ENCODE assay signal across 24 cellular contexts in the genomic region with DNA sequence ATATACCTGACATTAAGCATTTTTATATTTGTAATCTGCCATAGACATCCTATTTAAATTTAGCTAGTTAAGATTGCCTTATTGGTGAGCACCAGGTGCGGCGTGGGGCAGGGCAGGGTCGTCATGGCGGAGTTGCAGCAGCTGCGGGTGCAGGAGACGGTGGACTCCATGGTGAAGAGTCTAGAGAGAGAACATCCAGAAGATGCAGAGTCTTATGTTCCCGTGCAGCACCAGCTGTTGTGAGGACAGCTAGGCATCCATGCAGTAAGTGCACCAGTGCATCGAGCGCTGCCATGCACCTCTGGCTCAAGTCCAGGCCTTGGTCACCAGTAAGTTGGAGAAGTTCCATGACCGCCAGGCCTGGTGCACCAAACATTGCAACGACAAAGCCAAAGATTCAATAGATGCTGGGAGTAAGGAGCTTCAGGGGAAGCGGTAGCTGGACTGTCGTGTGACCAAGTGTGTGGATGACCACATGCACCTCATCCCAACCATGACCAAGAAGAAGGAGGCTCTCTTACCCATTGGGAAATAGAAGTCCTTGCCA.
DNase-seq lines count a peak whose midpoint lies in the region; ATAC-seq, FAIRE-seq and TF ChIP-seq lines count a peak whose summit lies in the region.
"Had no signal": no experiment of that assay in that cellular context is flagged by ENCODE, and none has a peak within 500 bp of the region (broad histone marks: within the 10 kb centered on the region; RNA-seq: fewer than 3 reads in every experiment).

No MANE protein-coding gene starts in this region.

- TF ChIP-seq CTCF in kidney (IDR thresholded peaks at IDR 0.05; ENCODE audit: borderline replicate concordance, extremely low read depth, insufficient read depth) (no peak), osteoblast (IDR thresholded peaks at IDR 0.05; ENCODE audit: extremely low read depth, low read depth, low read length) (no peak)

- no peak for ATAC-seq in right cardiac atrium
- ATAC-seq in Right ventricle myocardium superior (ENCODE audit: poor library complexity), result no peak
- no peak for ATAC-seq in HG02973 (IDR thresholded peaks at IDR 0.05; ENCODE audit: unreplicated experiment)
- ATAC-seq: A549, GM23338 had no signal

- H3K9me3 ChIP-seq in right cardiac atrium (ENCODE audit: control insufficient read depth, low read length) (no peaks in the 10 kb centered on the region), kidney (ENCODE audit: control insufficient read depth in 1 of 2, low read length in 2 of 2) (no peaks in the 10 kb centered on the region), osteoblast (ENCODE audit: low read depth, low read length) (no peaks in the 10 kb centered on the region)
- H3K9me3 ChIP-seq: A549; BE2C; BLaER1 treated with 17β-estradiol and CSF1 and Interleukin-3, amounts not matched to agents 10 nM and 100 nM; HAP-1 had no signal

- no peak overlapping the region for H2AFZ ChIP-seq in osteoblast (ENCODE audit: low read length)
- H2AFZ ChIP-seq: GM23338 had no signal

- no peaks in the 10 kb centered on the region for H3K27me3 ChIP-seq in right cardiac atrium (ENCODE audit: control insufficient read depth, insufficient read depth)
- no peaks in the 10 kb centered on the region for H3K27me3 ChIP-seq in osteoblast (ENCODE audit: insufficient read depth, low read length)
- H3K27me3 ChIP-seq: BE2C; BLaER1 treated with 17β-estradiol and CSF1 and Interleukin-3, amounts not matched to agents 10 nM and 100 nM had no signal

- DNase-seq in right cardiac atrium (peak in 2 of 3 donors; percentile 18 to 20), Right ventricle myocardium superior (no peak), kidney (peak; percentile 60), osteoblast (ENCODE audit: insufficient read length, low spot score, missing footprints) (peak; percentile 13), DMS 273 (lab: John Stamatoyannopoulos, UW; ENCODE audit: unreplicated experiment) (no peak)
- no peak for DNase-seq in activated naive CD4-positive, alpha-beta T cell (lab: John Stamatoyannopoulos, UW)
- DNase-seq: 8988T; ACHN; AML-193; BE2C; Calu3; CD4-positive, alpha-beta memory T cell; COR-L47; DMS153; DND-41; HFFc6 had no signal

- H3K9ac ChIP-seq in kidney (ENCODE audit: low read length in 2 of 2), result no peak overlapping the region
- H3K9ac ChIP-seq: BLaER1 treated with 17β-estradiol and CSF1 and Interleukin-3, amounts not matched to agents 10 nM and 100 nM had no signal

- FAIRE-seq in kidney (lab: Jason Lieb, UNC), result no peak
- FAIRE-seq: A549, G401.6, GM12892, H54 had no signal

- H3K36me3 ChIP-seq in kidney (ENCODE audit: control insufficient read depth in 1 of 2, insufficient read depth in 2 of 2, low read length in 2 of 2) (no peaks in the 10 kb centered on the region), osteoblast (ENCODE audit: insufficient read depth, low read length) (no peaks in the 10 kb centered on the region)
- H3K36me3 ChIP-seq: BE2C; BLaER1 treated with 17β-estradiol and CSF1 and Interleukin-3, amounts not matched to agents 10 nM and 100 nM; HAP-1 had no signal

- no peaks in the 10 kb centered on the region for H3K4me1 ChIP-seq in right cardiac atrium (ENCODE audit: control insufficient read depth, insufficient read depth, low read length)
- H3K4me1 ChIP-seq in kidney (ENCODE audit: control insufficient read depth in 1 of 2, insufficient read depth in 1 of 2, low read depth in 1 of 2, low read length in 2 of 2), result no peaks in the 10 kb centered on the region
- H3K4me1 ChIP-seq in osteoblast (ENCODE audit: insufficient read depth, low read length), result no peaks in the 10 kb centered on the region
- H3K4me1 ChIP-seq: A549; BE2C; BLaER1 treated with 17β-estradiol and CSF1 and Interleukin-3, amounts not matched to agents 10 nM and 100 nM; HAP-1 had no signal

- H3K79me2 ChIP-seq in osteoblast (ENCODE audit: insufficient read depth, low read length), result no peaks in the 10 kb centered on the region

- 96% methylated on average over 13 of the region's 13 CpGs for WGBS in right cardiac atrium

- no peaks in the 10 kb centered on the region for H4K20me1 ChIP-seq in osteoblast (ENCODE audit: insufficient read depth, low read length)
- H4K20me1 ChIP-seq: BLaER1 treated with 17β-estradiol and CSF1 and Interleukin-3, amounts not matched to agents 10 nM and 100 nM had no signal

- intact Hi-C loops in right cardiac atrium (cut with DNase I) (no loop called here), Right ventricle myocardium superior (cut with DNase I) (no loop called here), kidney (cut with DNase I) (no loop called here)

- H3K27ac ChIP-seq in right cardiac atrium (ENCODE audit: low read length) (no peak overlapping the region), kidney (ENCODE audit: low read depth in 2 of 2, low read length in 2 of 2) (no peak overlapping the region), osteoblast (ENCODE audit: low read depth, low read length) (no peak overlapping the region)
- H3K27ac ChIP-seq: A549; BLaER1 treated with 17β-estradiol and CSF1 and Interleukin-3, amounts not matched to agents 10 nM and 100 nM had no signal

- H3K4me3 ChIP-seq in right cardiac atrium (ENCODE audit: low read length) (no peak overlapping the region), kidney (ENCODE audit: low read length in 2 of 2) (no peak overlapping the region), osteoblast (ENCODE audit: insufficient read depth, low read length) (no peak overlapping the region)
- H3K4me3 ChIP-seq: A549; BLaER1 treated with 17β-estradiol and CSF1 and Interleukin-3, amounts not matched to agents 10 nM and 100 nM; GM23338; HAP-1 had no signal

- H3K4me2 ChIP-seq in osteoblast (ENCODE audit: insufficient read depth, low read length), result no peak overlapping the region
- H3K4me2 ChIP-seq: A549; BLaER1 treated with 17β-estradiol and CSF1 and Interleukin-3, amounts not matched to agents 10 nM and 100 nM; GM23338 had no signal

Comparison
In these comparisons a context has a peak if more than half of its experiments do, and no peak if none do; other contexts are left out.
1. DNase-seq: peak in right cardiac atrium (2 of 3), kidney (single experiment) and osteoblast (single experiment); none in Right ventricle myocardium superior (single experiment), activated naive CD4-positive, alpha-beta T cell (0 of 4) and DMS 273 (single experiment).